ENCODE assay signal across 1 cellular context in genomic region chr9:90807006-90807405, GRCh38.
TF ChIP-seq lines count a peak whose summit lies in the region.

No MANE protein-coding gene starts in this region.

TF ChIP-seq in H1, 55 proteins besides CTCF, POLR2A, EP300 and RAD21 (continued from another document):
- TF ChIP-seq CHD7 (IDR thresholded peaks at IDR 0.05; ENCODE audit: insufficient replicate concordance, low read length), result no peak
- TF ChIP-seq EGR1 (IDR thresholded peaks at IDR 0.05; ENCODE audit: borderline replicate concordance, low read depth, low read length), result no peak
- TF ChIP-seq TEAD4 (IDR thresholded peaks at IDR 0.05; ENCODE audit: low read depth, low read length), result no peak
- no peak for TF ChIP-seq SIN3A (conservative IDR thresholded peaks at IDR 0.05 in 1 of 2, IDR thresholded peaks at IDR 0.05 in 1 of 2; ENCODE audit: low read depth in 1 of 2, low read length in 2 of 2)
- TF ChIP-seq ATF3 (IDR thresholded peaks at IDR 0.05; ENCODE audit: insufficient read depth, low read depth, low read length), result no peak
- TF ChIP-seq, protein P1, sequence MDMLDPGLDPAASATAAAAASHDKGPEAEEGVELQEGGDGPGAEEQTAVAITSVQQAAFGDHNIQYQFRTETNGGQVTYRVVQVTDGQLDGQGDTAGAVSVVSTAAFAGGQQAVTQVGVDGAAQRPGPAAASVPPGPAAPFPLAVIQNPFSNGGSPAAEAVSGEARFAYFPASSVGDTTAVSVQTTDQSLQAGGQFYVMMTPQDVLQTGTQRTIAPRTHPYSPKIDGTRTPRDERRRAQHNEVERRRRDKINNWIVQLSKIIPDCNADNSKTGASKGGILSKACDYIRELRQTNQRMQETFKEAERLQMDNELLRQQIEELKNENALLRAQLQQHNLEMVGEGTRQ (IDR thresholded peaks at IDR 0.05; ENCODE audit: low read length), result no peak
- no peak for TF ChIP-seq FOSL1 (IDR thresholded peaks at IDR 0.05; ENCODE audit: insufficient read depth, low read depth, low read length)
- no peak for TF ChIP-seq ZNF274 (IDR thresholded peaks at IDR 0.05; ENCODE audit: borderline replicate concordance, extremely low read depth, low read length)
- TF ChIP-seq BACH1 (IDR thresholded peaks at IDR 0.05; ENCODE audit: low read length), result no peak
- TF ChIP-seq SRF (IDR thresholded peaks at IDR 0.05; ENCODE audit: low read depth, low read length), result no peak
